ENCODE assay signal across 13 cellular contexts in the genomic region with DNA sequence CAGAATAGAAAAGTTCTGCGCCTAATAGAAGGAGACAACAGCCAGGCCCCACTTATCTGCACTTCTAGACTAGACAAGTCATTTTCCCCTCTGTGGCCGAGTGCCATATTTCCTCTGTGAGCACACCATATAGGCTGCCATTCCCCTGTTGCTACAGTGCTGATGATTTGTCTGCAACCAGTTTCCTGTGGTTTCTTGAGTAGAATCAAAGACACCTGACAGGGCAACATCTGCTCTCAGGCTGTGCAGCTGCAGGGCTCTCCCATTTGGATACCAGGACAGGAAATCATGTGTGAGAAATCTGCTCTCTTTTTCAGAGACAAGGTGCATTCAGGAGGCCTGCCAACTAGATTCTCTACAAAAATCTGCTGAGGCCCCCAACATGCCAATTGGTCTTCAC.
A peak's percentile ranks its signal among the peaks of the same experiment; 100 is the strongest.
DNase-seq lines count a peak whose midpoint lies in the region; ATAC-seq and TF ChIP-seq lines count a peak whose summit lies in the region.
"Had no signal": no experiment of that assay in that cellular context is flagged by ENCODE, and none has a peak within 500 bp of the region (broad histone marks: within the 10 kb centered on the region; RNA-seq: fewer than 3 reads in every experiment).

No MANE protein-coding gene starts in this region.

- H3K4me3 ChIP-seq in MM.1S (ENCODE audit: low read length), result no peak overlapping the region

- H3K9ac ChIP-seq in MM.1S (ENCODE audit: low read length), result no peak overlapping the region

- H3K79me2 ChIP-seq in MM.1S (ENCODE audit: low read length), result no peaks in the 10 kb centered on the region

- no peaks in the 10 kb centered on the region for H3K9me3 ChIP-seq in MM.1S (replicated peaks; ENCODE audit: insufficient read depth, low read length)

- peaks cover 17% of the 10 kb centered on the region for H3K4me1 ChIP-seq in MM.1S (ENCODE audit: low read length)

- no peaks in the 10 kb centered on the region for H3K36me3 ChIP-seq in MM.1S (replicated peaks; ENCODE audit: insufficient read depth, low read length)

- no peaks in the 10 kb centered on the region for H3K9me2 ChIP-seq in MM.1S (replicated peaks; ENCODE audit: insufficient read depth, low read length)

- H3K27me3 ChIP-seq in MM.1S (replicated peaks; ENCODE audit: insufficient read depth, low read length), result no peaks in the 10 kb centered on the region

- H2AFZ ChIP-seq in MM.1S (ENCODE audit: low read length), result 0 out of 2 replicates have a peak overlapping the region, but pooled peaks have one; percentile 3

- peak overlapping the region; percentile 70 for H3K27ac ChIP-seq in MM.1S (ENCODE audit: low read length)

- no peak for TF ChIP-seq CTCF in MM.1S (IDR thresholded peaks at IDR 0.05; ENCODE audit: low read length)

- peak overlapping the region; percentile 50 for H3K4me2 ChIP-seq in MM.1S (ENCODE audit: low read depth, low read length)

- DNase-seq in DMS53 (lab: John Stamatoyannopoulos, UW), result peak; percentile 73
- DNase-seq in GF-D8 (lab: John Stamatoyannopoulos, UW), result peak; percentile 28
- DNase-seq in MM.1S, result peak; percentile 95
- DNase-seq in islet precursor cell, result peak; percentile 48
- no peak for DNase-seq in GM19240 (ENCODE audit: insufficient read length, low spot score)
- no peak for DNase-seq in COR-L47 (lab: John Stamatoyannopoulos, UW)
- DNase-seq: DMS79, HFFc6, NCI-H1092, NCI-H345, NCI-H69 had no signal

- peaks cover 16% of the 10 kb centered on the region for H3F3A ChIP-seq in MM.1S (ENCODE audit: insufficient read depth, low read length)

- ATAC-seq in HG03378 (IDR thresholded peaks at IDR 0.05; ENCODE audit: unreplicated experiment), result no peak
- ATAC-seq: Panc1 had no signal

- no peaks in the 10 kb centered on the region for H4K20me1 ChIP-seq in MM.1S (ENCODE audit: insufficient read depth, low read length)

Comparison
In these comparisons a context has a peak if more than half of its experiments do, and no peak if none do; other contexts are left out.
1. DNase-seq: peak in DMS53 (single experiment), GF-D8 (single experiment), MM.1S (single experiment) and islet precursor cell (single experiment); none in GM19240 (single experiment) and COR-L47 (single experiment).